Comparison of ENCODE assay signal across 12 cellular contexts in genomic region chr19:6613711-6614110, GRCh38. TPM values are rescaled to one million over a fixed set of nuclear protein-coding genes. Genes with fewer than 3 reads are reported as not detected.
DNase-seq lines count a peak whose midpoint lies in the region; ATAC-seq and TF ChIP-seq lines count a peak whose summit lies in the region.
"Had no signal": no experiment of that assay in that cellular context is flagged by ENCODE, and none has a peak within 500 bp of the region (broad histone marks: within the 10 kb centered on the region; RNA-seq: fewer than 3 reads in every experiment).

No MANE protein-coding gene starts in this region.

- DNase-seq in AG09309 (ENCODE audit: low read depth) (peak; percentile 47), CD14-positive monocyte (ENCODE audit: low spot score) (peak; percentile 66), RWPE1 (ENCODE audit: low spot score) (peak; percentile 22), epithelial cell of esophagus (ENCODE audit: low read depth) (peak; percentile 75), brain microvascular endothelial cell (no peak), NCI-H2107 (lab: John Stamatoyannopoulos, UW) (no peak)
- DNase-seq: activated gamma-delta T cell, kidney, NCI-H226, thyroid gland had no signal

- no peaks in the 10 kb centered on the region for H3K36me3 ChIP-seq in brain microvascular endothelial cell (replicated peaks)
- H3K36me3 ChIP-seq: thyroid gland had no signal

- H3K4me3 Mint-ChIP-seq in CD14-positive monocyte: peak overlapping the region in 1 of 2 donors; percentile 27

- in situ Hi-C loops in brain microvascular endothelial cell (cut with HindIII; ENCODE audit: low pct_ligation_motif_present, low sequenced_read_pairs): no loop called here

- peaks cover 8% of the 10 kb centered on the region for H3K4me1 Mint-ChIP-seq in CD14-positive monocyte

- CTCF ChIA-PET in RWPE1 (lab: Yijun Ruan, JAX): no interaction called here

- H3K36me3 Mint-ChIP-seq in CD14-positive monocyte: no peaks in the 10 kb centered on the region

- H3K4me3 ChIP-seq in AG09309 (ENCODE audit: control insufficient read depth, low read depth, low read length): no peak overlapping the region
- H3K4me3 ChIP-seq in epithelial cell of esophagus (ENCODE audit: low read length): no peak overlapping the region
- H3K4me3 ChIP-seq in brain microvascular endothelial cell (ENCODE audit: low read depth, low read length): no peak overlapping the region
- H3K4me3 ChIP-seq: thyroid gland had no signal

- TF ChIP-seq CTCF in AG09309 (IDR thresholded peaks at IDR 0.05; ENCODE audit: control insufficient read depth, insufficient read depth, low read depth, low read length, missing control alignments) (no peak), CD14-positive monocyte (IDR thresholded peaks at IDR 0.05) (no peak), RWPE1 (conservative IDR thresholded peaks at IDR 0.05; ENCODE audit: low read depth) (no peak), epithelial cell of esophagus (IDR thresholded peaks at IDR 0.05; ENCODE audit: insufficient read depth, low read depth, low read length, missing control alignments) (no peak), brain microvascular endothelial cell (IDR thresholded peaks at IDR 0.05; ENCODE audit: low read depth, low read length, missing control alignments) (no peak)

- intact Hi-C loops in CD14-positive monocyte (cut with micrococcal nuclease): no loop called here

- H3K27me3 Mint-ChIP-seq in CD14-positive monocyte (ENCODE audit: low read depth in 3 of 3): peaks cover 48 to 75% (median 55%) of the 10 kb centered on the region in 3 donors

- H3K27ac ChIP-seq in RWPE1 (peak overlapping the region; percentile 49), brain microvascular endothelial cell (no peak overlapping the region)
- H3K27ac ChIP-seq: thyroid gland had no signal

- peaks cover 10 to 26% (median 15%) of the 10 kb centered on the region in 7 donors for H3K9me3 Mint-ChIP-seq in CD14-positive monocyte

- no peak for ATAC-seq in GM21367 (IDR thresholded peaks at IDR 0.05; ENCODE audit: unreplicated experiment)
- ATAC-seq: Right ventricle myocardium inferior had no signal

- POLR2A ChIA-PET in RWPE1 (lab: Yijun Ruan, JAX; ENCODE audit: low non-redundant PET): no interaction called here

- peak overlapping the region in 6 of 7 donors; percentile 51 to 88 (median 78) for H3K27ac Mint-ChIP-seq in CD14-positive monocyte

- H3K27me3 ChIP-seq in brain microvascular endothelial cell (replicated peaks): no peaks in the 10 kb centered on the region
- H3K27me3 ChIP-seq: thyroid gland had no signal

RNA-seq across cellular contexts. Expression of gene CD70, which starts 22.8 kb away (rescaled TPM):
- polyA plus RNA-seq in CD14-positive monocyte: not detected

RNA-seq across cellular contexts. Expression of gene TNFSF14, which starts 56.2 kb away (rescaled TPM):
- 1 to 10 TPM in 1 of 2 donors, under 1 TPM in 1; 0.81 to 4.5 TPM for polyA plus RNA-seq in CD14-positive monocyte

Comparison
In these comparisons a context has a peak if more than half of its experiments do, and no peak if none do; other contexts are left out.
1. DNase-seq: peak in AG09309 (single experiment), CD14-positive monocyte (single experiment), RWPE1 (single experiment) and epithelial cell of esophagus (single experiment); none in brain microvascular endothelial cell (single experiment) and NCI-H2107 (single experiment).